12 cellular contexts compared by ENCODE assay signal in the genomic region with DNA sequence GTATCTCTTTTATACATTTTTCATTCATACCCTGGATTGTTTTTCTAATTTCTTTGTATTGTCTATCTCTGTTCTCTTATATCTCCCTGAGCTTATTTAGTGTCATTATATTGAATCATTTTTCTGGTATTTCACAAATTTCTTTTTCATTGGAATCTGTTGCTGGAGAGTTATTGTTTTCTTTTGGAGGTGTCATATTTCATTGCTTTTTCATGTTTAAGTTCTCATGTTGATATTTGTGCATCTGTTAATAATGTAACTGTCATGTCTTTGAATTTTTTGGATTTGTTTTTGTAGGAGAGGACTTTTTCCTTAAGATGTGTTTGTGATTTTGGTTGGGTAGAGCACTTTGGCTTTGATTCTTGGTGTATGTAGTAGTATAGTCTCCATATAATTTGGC.
"Had no signal": no experiment of that assay in that cellular context is flagged by ENCODE, and none has a peak within 500 bp of the region (broad histone marks: within the 10 kb centered on the region; RNA-seq: fewer than 3 reads in every experiment).

No MANE protein-coding gene starts in this region.

- DNase-seq: activated B cell treated with CpG ODN at 0.5 μM for 24 hours; activated CD4-positive, alpha-beta T cell treated with anti-CD3 and anti-CD28 coated beads, Interleukin-2, amount 10 ng/mL, durations not matched to agents 24 days and 14 days; activated naive CD4-positive, alpha-beta T cell treated with anti-CD3 and anti-CD28 coated beads for 36 hours; effector CD4-positive, alpha-beta T cell; naive B cell; psoas muscle; stimulated activated CD4-positive, alpha-beta T cell treated with anti-CD3 and anti-CD28 coated beads, Interleukin-12 subunit alpha, Interleukin-12 subunit beta, amount 100 ng/mL, for 4 hours; stimulated activated CD4-positive, alpha-beta T cell treated with anti-CD3 and anti-CD28 coated beads, Interleukin-2, amount 100 ng/mL, for 48 hours; stimulated activated naive CD8-positive, alpha-beta T cell treated with anti-CD3 and anti-CD28 coated beads, Interleukin-15, amount 100 ng/mL, for 72 hours; testis had no signal

- ATAC-seq: sciatic nerve; stimulated activated naive CD8-positive, alpha-beta T cell treated with anti-CD3 and anti-CD28 coated beads, Interleukin-15, amount 100 ng/mL, for 72 hours had no signal

- H3K4me1 ChIP-seq: testis had no signal

- H3K4me3 Mint-ChIP-seq: activated B cell treated with CpG ODN at 0.5 μM for 24 hours; activated CD4-positive, alpha-beta T cell treated with anti-CD3 and anti-CD28 coated beads, Interleukin-2, amount 10 ng/mL, durations not matched to agents 24 days and 14 days; activated naive CD4-positive, alpha-beta T cell treated with anti-CD3 and anti-CD28 coated beads for 36 hours; stimulated activated naive CD8-positive, alpha-beta T cell treated with anti-CD3 and anti-CD28 coated beads, Interleukin-15, amount 100 ng/mL, for 72 hours had no signal

- H3K9me3 ChIP-seq: psoas muscle, testis had no signal

- H3K27ac Mint-ChIP-seq: activated B cell treated with CpG ODN at 0.5 μM for 24 hours; activated CD4-positive, alpha-beta T cell treated with anti-CD3 and anti-CD28 coated beads, Interleukin-2, amount 10 ng/mL, durations not matched to agents 24 days and 14 days; activated naive CD4-positive, alpha-beta T cell treated with anti-CD3 and anti-CD28 coated beads for 36 hours; stimulated activated naive CD8-positive, alpha-beta T cell treated with anti-CD3 and anti-CD28 coated beads, Interleukin-15, amount 100 ng/mL, for 72 hours had no signal

- H3K27me3 Mint-ChIP-seq: activated B cell treated with CpG ODN at 0.5 μM for 24 hours; activated CD4-positive, alpha-beta T cell treated with anti-CD3 and anti-CD28 coated beads, Interleukin-2, amount 10 ng/mL, durations not matched to agents 24 days and 14 days; naive B cell; stimulated activated naive CD8-positive, alpha-beta T cell treated with anti-CD3 and anti-CD28 coated beads, Interleukin-15, amount 100 ng/mL, for 72 hours had no signal

- H3K27ac ChIP-seq: coronary artery, psoas muscle, testis had no signal

- H3K4me3 ChIP-seq: coronary artery, psoas muscle, testis had no signal

- H3K27me3 ChIP-seq: testis had no signal
